ENCODE assay signal across 23 cellular contexts in genomic region chr7:33667261-33667660, GRCh38.
DNase-seq lines count a peak whose midpoint lies in the region; ATAC-seq and TF ChIP-seq lines count a peak whose summit lies in the region.
"Had no signal": no experiment of that assay in that cellular context is flagged by ENCODE, and none has a peak within 500 bp of the region (broad histone marks: within the 10 kb centered on the region; RNA-seq: fewer than 3 reads in every experiment).

No MANE protein-coding gene starts in this region.

- in situ Hi-C loops in IMR-90 (cut with MboI; ENCODE audit: low sequenced_read_pairs), result no loop called here

- ATAC-seq in IMR-90 (ENCODE audit: low read depth), result peak; percentile 54; the same call in 1 of the 2 replicates
- ATAC-seq in HG03442 (IDR thresholded peaks at IDR 0.05; ENCODE audit: unreplicated experiment), result no peak
- ATAC-seq: A549, body of pancreas, WTC11 had no signal

- no peak overlapping the region for H3K23ac ChIP-seq in IMR-90 (ENCODE audit: low read depth, low read length)

- H3K56ac ChIP-seq in IMR-90 (ENCODE audit: extremely low read depth, insufficient read depth, low read length), result no peak overlapping the region

- H3K4me1 ChIP-seq in IMR-90 (ENCODE audit: control insufficient read depth, insufficient read depth, low read length) (no peaks in the 10 kb centered on the region; the same call in none of the 2 replicates), A673 (ENCODE audit: insufficient read depth, low read length, poor library complexity, severe bottlenecking) (peaks cover 27% of the 10 kb centered on the region)
- H3K4me1 ChIP-seq: body of pancreas had no signal

- H2BK20ac ChIP-seq in IMR-90 (ENCODE audit: low read depth, low read length), result no peak overlapping the region

- no peak overlapping the region for H4K8ac ChIP-seq in IMR-90 (ENCODE audit: low read depth in 2 of 2, low read length in 2 of 2)

- POLR2A ChIA-PET in IMR-90 (lab: Charles Lee; ENCODE audit: unreplicated experiment) (no interaction called here), A673 (lab: Charles Lee; ENCODE audit: low non-redundant PET) (no interaction called here)

- no peaks in the 10 kb centered on the region for H3K9me1 ChIP-seq in IMR-90 (ENCODE audit: insufficient read depth, low read length)

- CTCF ChIA-PET in IMR-90 (lab: Yijun Ruan, JAX), result no interaction called here
- CTCF ChIA-PET in A673 (lab: Charles Lee), result no interaction called here

- no peak overlapping the region for H4K5ac ChIP-seq in IMR-90 (ENCODE audit: low read depth, low read length)

- H3K27ac ChIP-seq in IMR-90 (ENCODE audit: insufficient read depth, low read length), result no peak overlapping the region
- H3K27ac ChIP-seq in A673 (ENCODE audit: low read depth, low read length, poor library complexity, severe bottlenecking), result no peak overlapping the region
- H3K27ac ChIP-seq: A549, body of pancreas, transverse colon had no signal

- H3K9ac ChIP-seq in IMR-90 (ENCODE audit: low read depth, low read length), result no peak overlapping the region

- BruUV-seq in IMR-90 (replicated peaks; lab: Mats Ljungman, UMichigan) (no TSS peak), A673 (replicated peaks; lab: Mats Ljungman, UMichigan) (no TSS peak)

- H3K36me3 ChIP-seq in IMR-90 (ENCODE audit: control insufficient read depth, insufficient read depth, low read length) (no peaks in the 10 kb centered on the region), A673 (ENCODE audit: insufficient read depth, low read length, poor library complexity, severe bottlenecking) (no peaks in the 10 kb centered on the region)
- H3K36me3 ChIP-seq: transverse colon had no signal

- H3K9me3 ChIP-seq in IMR-90 (ENCODE audit: control insufficient read depth, insufficient read depth, low read length) (no peaks in the 10 kb centered on the region), A673 (ENCODE audit: low read depth, low read length, poor library complexity, severe bottlenecking) (no peaks in the 10 kb centered on the region)
- H3K9me3 ChIP-seq: A549, body of pancreas, transverse colon had no signal

- no peak overlapping the region for H2AK5ac ChIP-seq in IMR-90 (ENCODE audit: low read depth, low read length)

- no peak overlapping the region for H3K4me2 ChIP-seq in IMR-90 (ENCODE audit: low read depth, low read length)
- H3K4me2 ChIP-seq: A549 had no signal

- no peak for TF ChIP-seq CTCF in IMR-90 (conservative IDR thresholded peaks at IDR 0.05; ENCODE audit: low read depth, low read length)
- TF ChIP-seq CTCF in cardiac fibroblast (IDR thresholded peaks at IDR 0.05; ENCODE audit: low read depth, low read length), result no peak
- TF ChIP-seq CTCF in A673 (conservative IDR thresholded peaks at IDR 0.05; ENCODE audit: low read depth, low read length), result no peak

- no peaks in the 10 kb centered on the region for H4K20me1 ChIP-seq in IMR-90 (ENCODE audit: insufficient read depth, low read length)

- no peak overlapping the region for H3K14ac ChIP-seq in IMR-90 (replicated peaks; ENCODE audit: low read depth, low read length)

- no peak overlapping the region for H2AK9ac ChIP-seq in IMR-90 (replicated peaks; ENCODE audit: low read depth, low read length, poor library complexity)

- H4K91ac ChIP-seq in IMR-90 (ENCODE audit: insufficient read depth, low read depth, low read length), result no peak overlapping the region

- no peak for TF ChIP-seq POLR2A in IMR-90 (IDR thresholded peaks at IDR 0.05; ENCODE audit: low read depth, low read length)

- no peak overlapping the region for H3K4ac ChIP-seq in IMR-90 (ENCODE audit: low read depth, low read length)

- no peak overlapping the region for H2BK5ac ChIP-seq in IMR-90 (ENCODE audit: low read depth, low read length, poor library complexity, severe bottlenecking)

- H3K4me3 ChIP-seq in IMR-90 (ENCODE audit: insufficient read depth, low read depth, low read length), result no peak overlapping the region
- H3K4me3 ChIP-seq in cardiac fibroblast (replicated peaks in 1 of 2; ENCODE audit: low read depth in 2 of 2, low read length in 2 of 2), result no peak overlapping the region
- no peak overlapping the region for H3K4me3 ChIP-seq in A673 (ENCODE audit: low read depth, low read length, poor library complexity, severe bottlenecking)
- H3K4me3 ChIP-seq: A549, body of pancreas, transverse colon had no signal

- intact Hi-C loops in IMR-90 (cut with micrococcal nuclease), result no loop called here
- intact Hi-C loops in A673 (cut with micrococcal nuclease; ENCODE audit: unreplicated experiment), result no loop called here

- H3K18ac ChIP-seq in IMR-90 (ENCODE audit: low read depth, low read length), result no peak overlapping the region

- H3K27me3 ChIP-seq in IMR-90 (ENCODE audit: control insufficient read depth, insufficient read depth, low read length) (no peaks in the 10 kb centered on the region), A673 (replicated peaks; ENCODE audit: insufficient read depth, low read depth, low read length, poor library complexity) (no peaks in the 10 kb centered on the region)
- H3K27me3 ChIP-seq: body of pancreas, transverse colon had no signal

- DNase-seq in AG08395 (ENCODE audit: low spot score) (peak; percentile 16), IMR-90 (peak; percentile 53), cardiac fibroblast (ENCODE audit: low read depth in 2 of 2) (peak; percentile 5 to 67), kidney glomerular epithelial cell (lab: John Stamatoyannopoulos, UW) (peak; percentile 57), NK-92 (lab: John Stamatoyannopoulos, UW; ENCODE audit: unreplicated experiment) (no peak), A673 (ENCODE audit: low spot score) (no peak), germinal center (ENCODE audit: low spot score) (no peak)
- DNase-seq: activated CD8-positive, alpha-beta memory T cell treated with anti-CD3 and anti-CD28 coated beads, Interleukin-2, amount 50 U/mL, for 4 hours; activated naive CD8-positive, alpha-beta T cell treated with anti-CD3 and anti-CD28 coated beads for 36 hours; body of pancreas; C1 segment of cervical spinal cord; islet precursor cell; naive B cell; NCI-H1417; NCI-H2171 treated with DMSO at 0.1 percent for 48 hours; NCI-H526 treated with DMSO at 0.1 percent for 48 hours; nucleus accumbens; stimulated activated CD4-positive, alpha-beta T cell treated with anti-CD3 and anti-CD28 coated beads, Interleukin-4, amount 100 ng/mL, for 24 hours; T-helper 9 cell; transverse colon had no signal

- dilution Hi-C loops in IMR-90 (cut with HindIII; ENCODE audit: low sequenced_read_pairs, unreplicated experiment), result no loop called here

- no peak for TF ChIP-seq RAD21 in IMR-90 (IDR thresholded peaks at IDR 0.05; ENCODE audit: low read length)

- H2BK120ac ChIP-seq in IMR-90 (ENCODE audit: low read depth, low read length), result no peak overlapping the region

- H3K79me1 ChIP-seq in IMR-90 (ENCODE audit: low read depth in 1 of 2, low read length in 2 of 2), result no peaks in the 10 kb centered on the region

- no peak overlapping the region for H2BK15ac ChIP-seq in IMR-90 (ENCODE audit: low read depth, low read length)

- H2AFZ ChIP-seq in IMR-90 (replicated peaks; ENCODE audit: low read length, poor library complexity), result no peak overlapping the region

TF ChIP-seq in IMR-90, 13 proteins besides CTCF, POLR2A, EP300 and RAD21:
- TF ChIP-seq CEBPB (IDR thresholded peaks at IDR 0.05; ENCODE audit: low read depth, low read length), result no peak
- no peak for TF ChIP-seq RCOR1 (IDR thresholded peaks at IDR 0.05; ENCODE audit: insufficient replicate concordance, low read length)
- TF ChIP-seq CHD1 (IDR thresholded peaks at IDR 0.05; ENCODE audit: low read depth, low read length), result no peak
- TF ChIP-seq MXI1 (IDR thresholded peaks at IDR 0.05; ENCODE audit: borderline replicate concordance, low read depth, low read length), result no peak
- TF ChIP-seq RFX5 (IDR thresholded peaks at IDR 0.05; ENCODE audit: low read depth, low read length), result no peak
- TF ChIP-seq BHLHE40 (IDR thresholded peaks at IDR 0.05; ENCODE audit: low read depth, low read length), result no peak
- TF ChIP-seq MAZ (IDR thresholded peaks at IDR 0.05; ENCODE audit: borderline replicate concordance, low read depth, low read length), result no peak
- TF ChIP-seq FOS (IDR thresholded peaks at IDR 0.05; ENCODE audit: low read depth, low read length), result no peak
- TF ChIP-seq, protein P1, sequence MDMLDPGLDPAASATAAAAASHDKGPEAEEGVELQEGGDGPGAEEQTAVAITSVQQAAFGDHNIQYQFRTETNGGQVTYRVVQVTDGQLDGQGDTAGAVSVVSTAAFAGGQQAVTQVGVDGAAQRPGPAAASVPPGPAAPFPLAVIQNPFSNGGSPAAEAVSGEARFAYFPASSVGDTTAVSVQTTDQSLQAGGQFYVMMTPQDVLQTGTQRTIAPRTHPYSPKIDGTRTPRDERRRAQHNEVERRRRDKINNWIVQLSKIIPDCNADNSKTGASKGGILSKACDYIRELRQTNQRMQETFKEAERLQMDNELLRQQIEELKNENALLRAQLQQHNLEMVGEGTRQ (IDR thresholded peaks at IDR 0.05; ENCODE audit: low read depth, low read length), result no peak
- TF ChIP-seq SMC3 (IDR thresholded peaks at IDR 0.05; ENCODE audit: low read depth, low read length), result no peak
- TF ChIP-seq, protein P2, sequence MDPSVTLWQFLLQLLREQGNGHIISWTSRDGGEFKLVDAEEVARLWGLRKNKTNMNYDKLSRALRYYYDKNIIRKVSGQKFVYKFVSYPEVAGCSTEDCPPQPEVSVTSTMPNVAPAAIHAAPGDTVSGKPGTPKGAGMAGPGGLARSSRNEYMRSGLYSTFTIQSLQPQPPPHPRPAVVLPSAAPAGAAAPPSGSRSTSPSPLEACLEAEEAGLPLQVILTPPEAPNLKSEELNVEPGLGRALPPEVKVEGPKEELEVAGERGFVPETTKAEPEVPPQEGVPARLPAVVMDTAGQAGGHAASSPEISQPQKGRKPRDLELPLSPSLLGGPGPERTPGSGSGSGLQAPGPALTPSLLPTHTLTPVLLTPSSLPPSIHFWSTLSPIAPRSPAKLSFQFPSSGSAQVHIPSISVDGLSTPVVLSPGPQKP (IDR thresholded peaks at IDR 0.05; ENCODE audit: borderline replicate concordance, low read depth, low read length), result no peak
- no peak for TF ChIP-seq NFE2L2 (IDR thresholded peaks at IDR 0.05; ENCODE audit: low read depth, low read length)
- no peak for TF ChIP-seq MAFK (IDR thresholded peaks at IDR 0.05; ENCODE audit: low read depth, low read length)

Comparison
In these comparisons a context has a peak if more than half of its experiments do, and no peak if none do; other contexts are left out.
1. DNase-seq: peak in AG08395 (single experiment), IMR-90 (single experiment), cardiac fibroblast (2 of 2) and kidney glomerular epithelial cell (single experiment); none in NK-92 (single experiment), A673 (single experiment) and germinal center (single experiment).